7 cellular contexts compared by ENCODE assay signal in the genomic region with DNA sequence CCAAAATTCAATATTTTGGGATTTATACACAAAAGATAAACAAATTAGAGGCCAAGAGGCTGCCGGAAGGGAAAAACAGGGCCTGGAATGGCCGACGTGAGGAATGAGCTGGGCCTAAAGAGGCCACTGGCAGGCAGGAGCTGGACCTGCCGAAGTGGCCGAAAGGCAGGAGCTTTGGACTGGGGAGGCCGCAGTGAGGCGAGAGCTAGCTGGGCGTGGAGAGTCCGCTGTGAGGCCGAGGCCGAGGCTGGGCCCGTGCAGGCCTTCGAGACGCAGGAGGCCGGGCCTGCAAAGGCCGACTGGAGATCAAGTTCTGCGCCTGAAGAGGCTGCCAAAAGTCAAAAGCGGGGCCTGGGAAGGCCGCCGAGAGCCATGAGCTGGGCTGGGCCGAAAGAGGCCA.
DNase-seq lines count a peak whose midpoint lies in the region; ATAC-seq and TF ChIP-seq lines count a peak whose summit lies in the region.
"Not testable (repeated sequence)": the region's sequence is repeated elsewhere in the genome, so short reads cannot be mapped to it uniquely, and the experiment has no call there.

No MANE protein-coding gene starts in this region.

- not testable (repeated sequence) for H3K36me3 Mint-ChIP-seq in WTC11; natural killer cell treated with Interleukin-12 subunit alpha and Interleukin-12 subunit beta and Interleukin-15 and Interleukin-18, amount 100 ng/mL, for 72 hours

- not testable (repeated sequence) for H3K27ac ChIP-seq in right lobe of liver

- H3K27me3 ChIP-seq in right lobe of liver, result not testable (repeated sequence)

- not testable (repeated sequence) for TF ChIP-seq CTCF in WTC11 (IDR thresholded peaks at IDR 0.05); right lobe of liver (IDR thresholded peaks at IDR 0.05)

- WGBS in right lobe of liver (ENCODE audit: insufficient coverage, low coverage, low lambda C conversion rate, missing lambda C conversion rate), result 88% methylated on average over 8 of the region's 21 CpGs

- not testable (repeated sequence) for H3K9me3 ChIP-seq in right lobe of liver

- not testable (repeated sequence) for H3K4me3 ChIP-seq in right lobe of liver

- CTCF ChIA-PET in WTC11 (lab: Charles Lee), result not testable (repeated sequence)

- not testable (repeated sequence) for H3K27ac Mint-ChIP-seq in WTC11; natural killer cell treated with Interleukin-12 subunit alpha and Interleukin-12 subunit beta and Interleukin-15 and Interleukin-18, amount 100 ng/mL, for 72 hours

- TF ChIP-seq POLR2A in right lobe of liver (IDR thresholded peaks at IDR 0.05), result not testable (repeated sequence)

- not testable (repeated sequence) for H3K9me3 Mint-ChIP-seq in WTC11; natural killer cell treated with Interleukin-12 subunit alpha and Interleukin-12 subunit beta and Interleukin-15 and Interleukin-18, amount 100 ng/mL, for 72 hours

- ATAC-seq in WTC11; right lobe of liver; natural killer cell treated with Interleukin-12 subunit alpha and Interleukin-12 subunit beta and Interleukin-15 and Interleukin-18, amount 100 ng/mL, for 72 hours; sciatic nerve: not testable (repeated sequence)

- intact Hi-C loops in cardiac septum (cut with DNase I); right lobe of liver (cut with DNase I); sciatic nerve (cut with DNase I): not testable (repeated sequence)

- not testable (repeated sequence) for H3K36me3 ChIP-seq in right lobe of liver

- H3K4me3 Mint-ChIP-seq in WTC11; natural killer cell treated with Interleukin-12 subunit alpha and Interleukin-12 subunit beta and Interleukin-15 and Interleukin-18, amount 100 ng/mL, for 72 hours: not testable (repeated sequence)

- POLR2A ChIA-PET in WTC11 (lab: Charles Lee), result not testable (repeated sequence)

- H3K4me1 ChIP-seq in right lobe of liver, result not testable (repeated sequence)

- not testable (repeated sequence) for H3K4me1 Mint-ChIP-seq in WTC11; natural killer cell treated with Interleukin-12 subunit alpha and Interleukin-12 subunit beta and Interleukin-15 and Interleukin-18, amount 100 ng/mL, for 72 hours (ENCODE audit: low read depth in 2 of 2)

- DNase-seq in WTC11 (ENCODE audit: low spot score) (peak; percentile 7), astrocyte of the hippocampus (ENCODE audit: low read depth, low spot score) (peak; percentile 0), cardiac septum (ENCODE audit: low spot score) (peak; percentile 36), right lobe of liver (peak in 2 of 3 donors; percentile 13 to 37), sciatic nerve (ENCODE audit: low spot score) (peak; percentile 6)
- DNase-seq in activated CD8-positive, alpha-beta memory T cell treated with anti-CD3 and anti-CD28 coated beads, Interleukin-2, amount 50 U/mL, for 48 hours, result peak; percentile 34
- peak; percentile 41 for DNase-seq in natural killer cell treated with Interleukin-12 subunit alpha and Interleukin-12 subunit beta and Interleukin-15 and Interleukin-18, amount 100 ng/mL, for 72 hours (ENCODE audit: low spot score)

- H3K27me3 Mint-ChIP-seq in WTC11 (ENCODE audit: low read depth); natural killer cell treated with Interleukin-12 subunit alpha and Interleukin-12 subunit beta and Interleukin-15 and Interleukin-18, amount 100 ng/mL, for 72 hours: not testable (repeated sequence)
